In the genomic region with DNA sequence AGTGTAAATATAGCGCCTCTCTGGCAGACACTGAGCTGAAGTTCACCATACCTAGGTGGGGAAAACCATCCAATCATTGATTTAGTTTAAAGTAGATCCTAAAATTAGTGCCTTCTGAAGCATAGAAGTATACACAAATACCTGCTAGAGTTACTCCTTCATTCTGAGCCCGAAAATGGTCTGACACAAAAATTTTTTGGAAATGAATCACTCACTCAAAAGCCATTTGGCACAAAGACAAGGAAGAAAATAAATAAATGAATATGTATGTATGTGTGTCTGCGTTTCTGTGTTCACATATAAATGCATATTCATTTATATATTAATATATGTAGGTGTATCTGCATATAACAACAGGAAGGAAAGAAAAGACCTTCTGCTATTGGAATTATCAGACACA, we compare ENCODE assay signal across 23 cellular contexts.
"Had no signal": no experiment of that assay in that cellular context is flagged by ENCODE, and none has a peak within 500 bp of the region (broad histone marks: within the 10 kb centered on the region; RNA-seq: fewer than 3 reads in every experiment).

No MANE protein-coding gene starts in this region.

- H3K27me3 ChIP-seq: body of pancreas had no signal

- DNase-seq: activated CD4-positive, alpha-beta memory T cell treated with anti-CD3 and anti-CD28 coated beads for 36 hours; activated CD4-positive, alpha-beta T cell treated with anti-CD3 and anti-CD28 coated beads, Interleukin-2, amount 10 ng/mL, durations not matched to agents 7 days and 5 days; activated CD4-positive, CD25-positive, alpha-beta regulatory T cell; activated CD8-positive, alpha-beta memory T cell treated with anti-CD3 and anti-CD28 coated beads for 24 hours; activated effector memory CD4-positive, alpha-beta T cell treated with anti-CD3 and anti-CD28 coated beads, Interleukin-2, amount 50 U/mL, for 16 hours; activated naive CD4-positive, alpha-beta T cell treated with anti-CD3 and anti-CD28 coated beads for 36 hours; activated T-cell treated with anti-CD3 and anti-CD28 coated beads, Interleukin-2, amount 50 U/mL, for 4 hours; body of pancreas; Kasumi-1; NCI-H1092; NCI-H1417; NCI-H1930; NCI-H2107; NCI-H510A treated with DMSO at 0.1 percent for 48 hours; NCI-H69; NK-92 treated with Interleukin-12 subunit alpha and Interleukin-12 subunit beta, amount 100 ng/mL, for 24 hours; OCI-M1; SHP77 treated with DMSO at 0.1 percent for 48 hours; T-helper 17 cell; T1000 had no signal

- H3K27me3 Mint-ChIP-seq: activated CD4-positive, alpha-beta memory T cell treated with anti-CD3 and anti-CD28 coated beads for 36 hours; activated CD4-positive, alpha-beta T cell treated with anti-CD3 and anti-CD28 coated beads, Interleukin-2, amount 10 ng/mL, durations not matched to agents 7 days and 5 days; activated naive CD8-positive, alpha-beta T cell; central memory CD8-positive, alpha-beta T cell; T-helper 17 cell had no signal

- H3K27ac Mint-ChIP-seq: activated CD4-positive, alpha-beta memory T cell treated with anti-CD3 and anti-CD28 coated beads for 36 hours; activated CD4-positive, alpha-beta T cell treated with anti-CD3 and anti-CD28 coated beads, Interleukin-2, amount 10 ng/mL, durations not matched to agents 7 days and 5 days; activated naive CD4-positive, alpha-beta T cell treated with anti-CD3 and anti-CD28 coated beads for 36 hours; activated naive CD8-positive, alpha-beta T cell; T-helper 17 cell had no signal

- H3K27ac ChIP-seq: body of pancreas had no signal

- H3K9me3 ChIP-seq: body of pancreas had no signal

- H3K4me1 Mint-ChIP-seq: activated CD4-positive, alpha-beta T cell treated with anti-CD3 and anti-CD28 coated beads, Interleukin-2, amount 10 ng/mL, durations not matched to agents 7 days and 5 days; central memory CD8-positive, alpha-beta T cell; T-helper 17 cell had no signal

- ATAC-seq: activated T-cell treated with anti-CD3 and anti-CD28 coated beads, Interleukin-2, amount 50 U/mL, for 4 hours; body of pancreas; K562; T-helper 17 cell had no signal

- H3K4me1 ChIP-seq: body of pancreas had no signal

- H3K4me3 Mint-ChIP-seq: activated CD4-positive, alpha-beta memory T cell treated with anti-CD3 and anti-CD28 coated beads for 36 hours; activated CD4-positive, alpha-beta T cell treated with anti-CD3 and anti-CD28 coated beads, Interleukin-2, amount 10 ng/mL, durations not matched to agents 7 days and 5 days; activated naive CD4-positive, alpha-beta T cell treated with anti-CD3 and anti-CD28 coated beads for 36 hours; activated naive CD8-positive, alpha-beta T cell; activated T-cell treated with anti-CD3 and anti-CD28 coated beads, Interleukin-2, amount 50 U/mL, for 4 hours; central memory CD8-positive, alpha-beta T cell; T-helper 17 cell had no signal

- H3K4me3 ChIP-seq: body of pancreas, K562 had no signal

- H3K36me3 Mint-ChIP-seq: activated CD4-positive, alpha-beta memory T cell treated with anti-CD3 and anti-CD28 coated beads for 36 hours; activated naive CD8-positive, alpha-beta T cell had no signal
